Comparison of ENCODE assay signal across 24 cellular contexts in genomic region chr18:46704816-46705215, GRCh38. TPM values are rescaled to one million over a fixed set of nuclear protein-coding genes. Genes with fewer than 3 reads are reported as not detected.
"Had no signal": no experiment of that assay in that cellular context is flagged by ENCODE, and none has a peak within 500 bp of the region (broad histone marks: within the 10 kb centered on the region; RNA-seq: fewer than 3 reads in every experiment).

No MANE protein-coding gene starts in this region.

- DNase-seq: IMR-90, Karpas-422, KG1, MG63, NCI-H1092, NCI-H1105 treated with DMSO at 0.1 percent for 48 hours, NCI-H1436, NCI-H187, NCI-H2029, NCI-H2081 treated with DMSO at 0.1 percent for 48 hours, NCI-H2171, NCI-H226, NCI-H446, NCI-H510A, NCI-H524 treated with DMSO at 0.1 percent for 48 hours, NCI-H69, NCI-H774, PC-3, SHP77, SW 1271 had no signal

- H3K36me3 ChIP-seq: MG63 had no signal

- H3K27ac ChIP-seq: RWPE1 had no signal

- H3K4me3 ChIP-seq: MG63 had no signal

- H3K9me2 ChIP-seq: SK-N-SH had no signal

- H3K27me3 ChIP-seq: MG63 had no signal

- H3K4me2 ChIP-seq: SK-N-SH had no signal

- H3K9me3 ChIP-seq: MG63, SK-N-SH had no signal

- H3K9ac ChIP-seq: SK-N-SH had no signal

RNA-seq across cellular contexts. Expression of gene LOXHD1, which starts 47.8 kb away (rescaled TPM):
- total RNA-seq: HT-29, IMR-90, PC-3, SK-MEL-5 had no signal
- polyA plus RNA-seq: IMR-90, SK-N-SH had no signal

RNA-seq across cellular contexts. Expression of gene ST8SIA5, which starts 52.0 kb away (rescaled TPM):
- total RNA-seq: HT-29, IMR-90, SK-MEL-5 had no signal
